Comparison of ENCODE assay signal across 1 cellular context in the genomic region with DNA sequence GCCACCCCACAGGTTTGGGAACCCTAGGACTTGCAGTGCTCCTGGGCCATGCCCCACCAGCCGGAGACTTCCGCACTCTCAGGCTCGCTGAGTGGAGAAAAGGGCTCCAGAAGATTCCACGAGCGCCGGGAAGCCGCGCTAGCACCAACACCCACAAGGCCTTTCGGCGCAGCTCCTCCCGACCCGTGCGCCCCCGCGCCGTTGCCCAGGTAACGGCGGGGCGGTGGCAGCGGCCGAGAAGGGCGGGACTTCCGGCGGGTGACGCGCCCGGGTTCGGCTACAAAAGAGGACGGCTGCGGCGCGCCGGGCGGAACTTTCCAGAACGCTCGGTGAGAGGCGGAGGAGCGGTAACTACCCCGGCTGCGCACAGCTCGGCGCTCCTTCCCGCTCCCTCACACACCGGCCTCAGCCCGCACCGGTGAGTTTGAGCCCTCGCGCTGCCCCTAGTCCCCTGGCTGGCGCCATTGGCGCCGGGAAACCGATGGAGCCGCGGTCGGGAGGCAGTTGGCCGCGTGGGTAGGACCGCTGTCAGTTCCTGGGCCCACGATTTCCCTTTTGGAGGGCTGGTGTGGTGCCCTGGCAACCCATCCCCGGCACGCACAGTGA.
TF ChIP-seq lines count a peak whose summit lies in the region.

A gene (plus strand): TSS at position 308 of the 606 bp plus-strand sequence. CDS start 1,212 bp downstream, outside the sequence.

TF ChIP-seq in K562, 482 proteins besides CTCF, POLR2A, EP300 and RAD21 (continued from another document and continues in another):
- no peak for TF ChIP-seq BRD9 (IDR thresholded peaks at IDR 0.05; ENCODE audit: low read depth, partially characterized antibody)
- TF ChIP-seq ZFP36 (IDR thresholded peaks at IDR 0.05; ENCODE audit: low read depth, low read length, partially characterized antibody): no peak
- TF ChIP-seq E2F3 (CRISPR knock-in tag; IDR thresholded peaks at IDR 0.05): no peak
- peak; percentile 73 for TF ChIP-seq HNRNPLL (IDR thresholded peaks at IDR 0.05; ENCODE audit: low read depth, low read length, poor library complexity, severe bottlenecking)
- TF ChIP-seq NR2F6 (CRISPR knock-in tag; IDR thresholded peaks at IDR 0.05): no peak
- TF ChIP-seq, protein P1, sequence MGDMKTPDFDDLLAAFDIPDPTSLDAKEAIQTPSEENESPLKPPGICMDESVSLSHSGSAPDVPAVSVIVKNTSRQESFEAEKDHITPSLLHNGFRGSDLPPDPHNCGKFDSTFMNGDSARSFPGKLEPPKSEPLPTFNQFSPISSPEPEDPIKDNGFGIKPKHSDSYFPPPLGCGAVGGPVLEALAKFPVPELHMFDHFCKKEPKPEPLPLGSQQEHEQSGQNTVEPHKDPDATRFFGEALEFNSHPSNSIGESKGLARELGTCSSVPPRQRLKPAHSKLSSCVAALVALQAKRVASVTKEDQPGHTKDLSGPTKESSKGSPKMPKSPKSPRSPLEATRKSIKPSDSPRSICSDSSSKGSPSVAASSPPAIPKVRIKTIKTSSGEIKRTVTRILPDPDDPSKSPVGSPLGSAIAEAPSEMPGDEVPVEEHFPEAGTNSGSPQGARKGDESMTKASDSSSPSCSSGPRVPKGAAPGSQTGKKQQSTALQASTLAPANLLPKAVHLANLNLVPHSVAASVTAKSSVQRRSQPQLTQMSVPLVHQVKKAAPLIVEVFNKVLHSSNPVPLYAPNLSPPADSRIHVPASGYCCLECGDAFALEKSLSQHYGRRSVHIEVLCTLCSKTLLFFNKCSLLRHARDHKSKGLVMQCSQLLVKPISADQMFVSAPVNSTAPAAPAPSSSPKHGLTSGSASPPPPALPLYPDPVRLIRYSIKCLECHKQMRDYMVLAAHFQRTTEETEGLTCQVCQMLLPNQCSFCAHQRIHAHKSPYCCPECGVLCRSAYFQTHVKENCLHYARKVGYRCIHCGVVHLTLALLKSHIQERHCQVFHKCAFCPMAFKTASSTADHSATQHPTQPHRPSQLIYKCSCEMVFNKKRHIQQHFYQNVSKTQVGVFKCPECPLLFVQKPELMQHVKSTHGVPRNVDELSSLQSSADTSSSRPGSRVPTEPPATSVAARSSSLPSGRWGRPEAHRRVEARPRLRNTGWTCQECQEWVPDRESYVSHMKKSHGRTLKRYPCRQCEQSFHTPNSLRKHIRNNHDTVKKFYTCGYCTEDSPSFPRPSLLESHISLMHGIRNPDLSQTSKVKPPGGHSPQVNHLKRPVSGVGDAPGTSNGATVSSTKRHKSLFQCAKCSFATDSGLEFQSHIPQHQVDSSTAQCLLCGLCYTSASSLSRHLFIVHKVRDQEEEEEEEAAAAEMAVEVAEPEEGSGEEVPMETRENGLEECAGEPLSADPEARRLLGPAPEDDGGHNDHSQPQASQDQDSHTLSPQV (IDR thresholded peaks at IDR 0.05): no peak
- no peak for TF ChIP-seq ZNF586 (CRISPR knock-in tag; conservative IDR thresholded peaks at IDR 0.05)
- no peak for TF ChIP-seq OTX1 (CRISPR knock-in tag; IDR thresholded peaks at IDR 0.05)
- no peak for TF ChIP-seq EHMT2 (IDR thresholded peaks at IDR 0.05)
- no peak for TF ChIP-seq ZKSCAN3 (CRISPR knock-in tag; IDR thresholded peaks at IDR 0.05)
- TF ChIP-seq HDAC1 (IDR thresholded peaks at IDR 0.05): no peak; a peak in 1 of 4 replicates
- TF ChIP-seq, protein P2, sequence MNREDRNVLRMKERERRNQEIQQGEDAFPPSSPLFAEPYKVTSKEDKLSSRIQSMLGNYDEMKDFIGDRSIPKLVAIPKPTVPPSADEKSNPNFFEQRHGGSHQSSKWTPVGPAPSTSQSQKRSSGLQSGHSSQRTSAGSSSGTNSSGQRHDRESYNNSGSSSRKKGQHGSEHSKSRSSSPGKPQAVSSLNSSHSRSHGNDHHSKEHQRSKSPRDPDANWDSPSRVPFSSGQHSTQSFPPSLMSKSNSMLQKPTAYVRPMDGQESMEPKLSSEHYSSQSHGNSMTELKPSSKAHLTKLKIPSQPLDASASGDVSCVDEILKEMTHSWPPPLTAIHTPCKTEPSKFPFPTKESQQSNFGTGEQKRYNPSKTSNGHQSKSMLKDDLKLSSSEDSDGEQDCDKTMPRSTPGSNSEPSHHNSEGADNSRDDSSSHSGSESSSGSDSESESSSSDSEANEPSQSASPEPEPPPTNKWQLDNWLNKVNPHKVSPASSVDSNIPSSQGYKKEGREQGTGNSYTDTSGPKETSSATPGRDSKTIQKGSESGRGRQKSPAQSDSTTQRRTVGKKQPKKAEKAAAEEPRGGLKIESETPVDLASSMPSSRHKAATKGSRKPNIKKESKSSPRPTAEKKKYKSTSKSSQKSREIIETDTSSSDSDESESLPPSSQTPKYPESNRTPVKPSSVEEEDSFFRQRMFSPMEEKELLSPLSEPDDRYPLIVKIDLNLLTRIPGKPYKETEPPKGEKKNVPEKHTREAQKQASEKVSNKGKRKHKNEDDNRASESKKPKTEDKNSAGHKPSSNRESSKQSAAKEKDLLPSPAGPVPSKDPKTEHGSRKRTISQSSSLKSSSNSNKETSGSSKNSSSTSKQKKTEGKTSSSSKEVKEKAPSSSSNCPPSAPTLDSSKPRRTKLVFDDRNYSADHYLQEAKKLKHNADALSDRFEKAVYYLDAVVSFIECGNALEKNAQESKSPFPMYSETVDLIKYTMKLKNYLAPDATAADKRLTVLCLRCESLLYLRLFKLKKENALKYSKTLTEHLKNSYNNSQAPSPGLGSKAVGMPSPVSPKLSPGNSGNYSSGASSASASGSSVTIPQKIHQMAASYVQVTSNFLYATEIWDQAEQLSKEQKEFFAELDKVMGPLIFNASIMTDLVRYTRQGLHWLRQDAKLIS (CRISPR knock-in tag; IDR thresholded peaks at IDR 0.05): peak; percentile 69; the same call in 1 of the 2 replicates
- peak; percentile 87 for TF ChIP-seq PCBP1 (IDR thresholded peaks at IDR 0.05; ENCODE audit: low read depth, low read length, poor library complexity, severe bottlenecking)
- TF ChIP-seq, protein P3, sequence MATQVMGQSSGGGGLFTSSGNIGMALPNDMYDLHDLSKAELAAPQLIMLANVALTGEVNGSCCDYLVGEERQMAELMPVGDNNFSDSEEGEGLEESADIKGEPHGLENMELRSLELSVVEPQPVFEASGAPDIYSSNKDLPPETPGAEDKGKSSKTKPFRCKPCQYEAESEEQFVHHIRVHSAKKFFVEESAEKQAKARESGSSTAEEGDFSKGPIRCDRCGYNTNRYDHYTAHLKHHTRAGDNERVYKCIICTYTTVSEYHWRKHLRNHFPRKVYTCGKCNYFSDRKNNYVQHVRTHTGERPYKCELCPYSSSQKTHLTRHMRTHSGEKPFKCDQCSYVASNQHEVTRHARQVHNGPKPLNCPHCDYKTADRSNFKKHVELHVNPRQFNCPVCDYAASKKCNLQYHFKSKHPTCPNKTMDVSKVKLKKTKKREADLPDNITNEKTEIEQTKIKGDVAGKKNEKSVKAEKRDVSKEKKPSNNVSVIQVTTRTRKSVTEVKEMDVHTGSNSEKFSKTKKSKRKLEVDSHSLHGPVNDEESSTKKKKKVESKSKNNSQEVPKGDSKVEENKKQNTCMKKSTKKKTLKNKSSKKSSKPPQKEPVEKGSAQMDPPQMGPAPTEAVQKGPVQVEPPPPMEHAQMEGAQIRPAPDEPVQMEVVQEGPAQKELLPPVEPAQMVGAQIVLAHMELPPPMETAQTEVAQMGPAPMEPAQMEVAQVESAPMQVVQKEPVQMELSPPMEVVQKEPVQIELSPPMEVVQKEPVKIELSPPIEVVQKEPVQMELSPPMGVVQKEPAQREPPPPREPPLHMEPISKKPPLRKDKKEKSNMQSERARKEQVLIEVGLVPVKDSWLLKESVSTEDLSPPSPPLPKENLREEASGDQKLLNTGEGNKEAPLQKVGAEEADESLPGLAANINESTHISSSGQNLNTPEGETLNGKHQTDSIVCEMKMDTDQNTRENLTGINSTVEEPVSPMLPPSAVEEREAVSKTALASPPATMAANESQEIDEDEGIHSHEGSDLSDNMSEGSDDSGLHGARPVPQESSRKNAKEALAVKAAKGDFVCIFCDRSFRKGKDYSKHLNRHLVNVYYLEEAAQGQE (CRISPR knock-in tag; IDR thresholded peaks at IDR 0.05; ENCODE audit: low read depth): no peak
- TF ChIP-seq ZNF3 (CRISPR knock-in tag; IDR thresholded peaks at IDR 0.05): no peak
- no peak for TF ChIP-seq ZC3H11A (IDR thresholded peaks at IDR 0.05; ENCODE audit: low read depth, low read length)
- TF ChIP-seq, protein P4, sequence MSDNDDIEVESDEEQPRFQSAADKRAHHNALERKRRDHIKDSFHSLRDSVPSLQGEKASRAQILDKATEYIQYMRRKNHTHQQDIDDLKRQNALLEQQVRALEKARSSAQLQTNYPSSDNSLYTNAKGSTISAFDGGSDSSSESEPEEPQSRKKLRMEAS (CRISPR knock-in tag; IDR thresholded peaks at IDR 0.05): peak; percentile 47; the same call in 1 of the 2 replicates
- TF ChIP-seq JUN (IDR thresholded peaks at IDR 0.05; ENCODE audit: borderline replicate concordance, low read depth, low read length): 0 out of 2 replicates have a peak, but pooled peaks have one; percentile 2
- no peak for TF ChIP-seq JUN (CRISPR knock-in tag; IDR thresholded peaks at IDR 0.05; ENCODE audit: borderline replicate concordance)
- TF ChIP-seq PTRF (tag; IDR thresholded peaks at IDR 0.05): no peak
- TF ChIP-seq, protein P5, sequence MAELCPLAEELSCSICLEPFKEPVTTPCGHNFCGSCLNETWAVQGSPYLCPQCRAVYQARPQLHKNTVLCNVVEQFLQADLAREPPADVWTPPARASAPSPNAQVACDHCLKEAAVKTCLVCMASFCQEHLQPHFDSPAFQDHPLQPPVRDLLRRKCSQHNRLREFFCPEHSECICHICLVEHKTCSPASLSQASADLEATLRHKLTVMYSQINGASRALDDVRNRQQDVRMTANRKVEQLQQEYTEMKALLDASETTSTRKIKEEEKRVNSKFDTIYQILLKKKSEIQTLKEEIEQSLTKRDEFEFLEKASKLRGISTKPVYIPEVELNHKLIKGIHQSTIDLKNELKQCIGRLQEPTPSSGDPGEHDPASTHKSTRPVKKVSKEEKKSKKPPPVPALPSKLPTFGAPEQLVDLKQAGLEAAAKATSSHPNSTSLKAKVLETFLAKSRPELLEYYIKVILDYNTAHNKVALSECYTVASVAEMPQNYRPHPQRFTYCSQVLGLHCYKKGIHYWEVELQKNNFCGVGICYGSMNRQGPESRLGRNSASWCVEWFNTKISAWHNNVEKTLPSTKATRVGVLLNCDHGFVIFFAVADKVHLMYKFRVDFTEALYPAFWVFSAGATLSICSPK (IDR thresholded peaks at IDR 0.05; ENCODE audit: borderline replicate concordance): no peak
- TF ChIP-seq, protein P6, sequence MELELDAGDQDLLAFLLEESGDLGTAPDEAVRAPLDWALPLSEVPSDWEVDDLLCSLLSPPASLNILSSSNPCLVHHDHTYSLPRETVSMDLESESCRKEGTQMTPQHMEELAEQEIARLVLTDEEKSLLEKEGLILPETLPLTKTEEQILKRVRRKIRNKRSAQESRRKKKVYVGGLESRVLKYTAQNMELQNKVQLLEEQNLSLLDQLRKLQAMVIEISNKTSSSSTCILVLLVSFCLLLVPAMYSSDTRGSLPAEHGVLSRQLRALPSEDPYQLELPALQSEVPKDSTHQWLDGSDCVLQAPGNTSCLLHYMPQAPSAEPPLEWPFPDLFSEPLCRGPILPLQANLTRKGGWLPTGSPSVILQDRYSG (tag; conservative IDR thresholded peaks at IDR 0.05; ENCODE audit: low read depth): no peak
- TF ChIP-seq, protein P7, sequence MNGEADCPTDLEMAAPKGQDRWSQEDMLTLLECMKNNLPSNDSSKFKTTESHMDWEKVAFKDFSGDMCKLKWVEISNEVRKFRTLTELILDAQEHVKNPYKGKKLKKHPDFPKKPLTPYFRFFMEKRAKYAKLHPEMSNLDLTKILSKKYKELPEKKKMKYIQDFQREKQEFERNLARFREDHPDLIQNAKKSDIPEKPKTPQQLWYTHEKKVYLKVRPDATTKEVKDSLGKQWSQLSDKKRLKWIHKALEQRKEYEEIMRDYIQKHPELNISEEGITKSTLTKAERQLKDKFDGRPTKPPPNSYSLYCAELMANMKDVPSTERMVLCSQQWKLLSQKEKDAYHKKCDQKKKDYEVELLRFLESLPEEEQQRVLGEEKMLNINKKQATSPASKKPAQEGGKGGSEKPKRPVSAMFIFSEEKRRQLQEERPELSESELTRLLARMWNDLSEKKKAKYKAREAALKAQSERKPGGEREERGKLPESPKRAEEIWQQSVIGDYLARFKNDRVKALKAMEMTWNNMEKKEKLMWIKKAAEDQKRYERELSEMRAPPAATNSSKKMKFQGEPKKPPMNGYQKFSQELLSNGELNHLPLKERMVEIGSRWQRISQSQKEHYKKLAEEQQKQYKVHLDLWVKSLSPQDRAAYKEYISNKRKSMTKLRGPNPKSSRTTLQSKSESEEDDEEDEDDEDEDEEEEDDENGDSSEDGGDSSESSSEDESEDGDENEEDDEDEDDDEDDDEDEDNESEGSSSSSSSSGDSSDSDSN (IDR thresholded peaks at IDR 0.05; ENCODE audit: borderline replicate concordance in 1 of 2, low read depth in 2 of 2, low read length in 2 of 2): no peak
- TF ChIP-seq CBX2 (IDR thresholded peaks at IDR 0.05; ENCODE audit: insufficient read depth, low read length, poor library complexity, severe bottlenecking): no peak
- TF ChIP-seq, protein P8, sequence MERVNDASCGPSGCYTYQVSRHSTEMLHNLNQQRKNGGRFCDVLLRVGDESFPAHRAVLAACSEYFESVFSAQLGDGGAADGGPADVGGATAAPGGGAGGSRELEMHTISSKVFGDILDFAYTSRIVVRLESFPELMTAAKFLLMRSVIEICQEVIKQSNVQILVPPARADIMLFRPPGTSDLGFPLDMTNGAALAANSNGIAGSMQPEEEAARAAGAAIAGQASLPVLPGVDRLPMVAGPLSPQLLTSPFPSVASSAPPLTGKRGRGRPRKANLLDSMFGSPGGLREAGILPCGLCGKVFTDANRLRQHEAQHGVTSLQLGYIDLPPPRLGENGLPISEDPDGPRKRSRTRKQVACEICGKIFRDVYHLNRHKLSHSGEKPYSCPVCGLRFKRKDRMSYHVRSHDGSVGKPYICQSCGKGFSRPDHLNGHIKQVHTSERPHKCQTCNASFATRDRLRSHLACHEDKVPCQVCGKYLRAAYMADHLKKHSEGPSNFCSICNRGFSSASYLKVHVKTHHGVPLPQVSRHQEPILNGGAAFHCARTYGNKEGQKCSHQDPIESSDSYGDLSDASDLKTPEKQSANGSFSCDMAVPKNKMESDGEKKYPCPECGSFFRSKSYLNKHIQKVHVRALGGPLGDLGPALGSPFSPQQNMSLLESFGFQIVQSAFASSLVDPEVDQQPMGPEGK (CRISPR knock-in tag; IDR thresholded peaks at IDR 0.05; ENCODE audit: borderline replicate concordance): no peak
- TF ChIP-seq CAMTA2 (CRISPR knock-in tag; conservative IDR thresholded peaks at IDR 0.05): no peak
- TF ChIP-seq RCOR1 (IDR thresholded peaks at IDR 0.05; ENCODE audit: borderline replicate concordance in 1 of 2, low read depth in 2 of 2, low read length in 2 of 2): no peak
- no peak for TF ChIP-seq MCM7 (IDR thresholded peaks at IDR 0.05)
- 0 out of 2 replicates have a peak, but pooled peaks have one; percentile 56 for TF ChIP-seq CBX1 (IDR thresholded peaks at IDR 0.05; ENCODE audit: low read depth)
- TF ChIP-seq, protein P9, sequence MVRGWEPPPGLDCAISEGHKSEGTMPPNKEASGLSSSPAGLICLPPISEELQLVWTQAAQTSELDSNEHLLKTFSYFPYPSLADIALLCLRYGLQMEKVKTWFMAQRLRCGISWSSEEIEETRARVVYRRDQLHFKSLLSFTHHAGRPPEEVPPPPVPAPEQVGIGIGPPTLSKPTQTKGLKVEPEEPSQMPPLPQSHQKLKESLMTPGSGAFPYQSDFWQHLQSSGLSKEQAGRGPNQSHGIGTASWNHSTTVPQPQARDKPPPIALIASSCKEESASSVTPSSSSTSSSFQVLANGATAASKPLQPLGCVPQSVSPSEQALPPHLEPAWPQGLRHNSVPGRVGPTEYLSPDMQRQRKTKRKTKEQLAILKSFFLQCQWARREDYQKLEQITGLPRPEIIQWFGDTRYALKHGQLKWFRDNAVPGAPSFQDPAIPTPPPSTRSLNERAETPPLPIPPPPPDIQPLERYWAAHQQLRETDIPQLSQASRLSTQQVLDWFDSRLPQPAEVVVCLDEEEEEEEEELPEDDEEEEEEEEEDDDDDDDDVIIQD (CRISPR knock-in tag; IDR thresholded peaks at IDR 0.05): no peak
- no peak for TF ChIP-seq RBM39 (optimal IDR thresholded peaks at IDR 0.05; ENCODE audit: low read depth, low read length)
- 0 out of 2 replicates have a peak, but pooled peaks have one; percentile 53 for TF ChIP-seq ZBTB17 (CRISPR knock-in tag; IDR thresholded peaks at IDR 0.05)
- TF ChIP-seq BRD4 (IDR thresholded peaks at IDR 0.05): no peak
